Comparison of ENCODE assay signal across 1 cellular context in the genomic region with DNA sequence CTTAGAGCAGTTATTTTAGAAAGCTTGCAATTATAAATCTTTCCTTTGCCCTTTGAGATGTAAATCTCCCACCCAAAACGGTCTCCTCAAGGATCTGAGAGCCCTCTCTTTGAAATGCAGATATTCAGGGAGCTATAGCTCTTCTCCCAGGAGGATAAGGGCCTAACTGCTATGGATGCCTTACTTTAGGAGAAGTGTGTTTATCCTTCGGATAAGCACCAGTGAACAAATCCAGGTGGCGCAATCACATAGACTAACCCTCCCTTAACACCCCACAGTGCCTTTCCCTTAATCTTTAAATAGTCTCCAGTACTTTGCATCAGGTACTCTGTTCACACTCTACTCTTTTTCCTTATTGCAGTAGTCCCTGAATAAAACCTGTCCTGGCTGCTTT.
A peak's percentile ranks its signal among the peaks of the same experiment; 100 is the strongest.
TF ChIP-seq lines count a peak whose summit lies in the region.

No MANE protein-coding gene starts in this region.

TF ChIP-seq in HepG2, 621 proteins besides CTCF, POLR2A, EP300 and RAD21:
- TF ChIP-seq ZNF510 (CRISPR knock-in tag; IDR thresholded peaks at IDR 0.05; ENCODE audit: low read depth) (no peak), CEBPG (CRISPR knock-in tag; IDR thresholded peaks at IDR 0.05) (peak; percentile 53), CEBPB (IDR thresholded peaks at IDR 0.05; ENCODE audit: borderline replicate concordance, low read depth, low read length) (peak; percentile 55; the same call in 1 of the 2 replicates), SP5 (CRISPR knock-in tag; IDR thresholded peaks at IDR 0.05; ENCODE audit: borderline replicate concordance, low read depth) (no peak), GATAD2A (CRISPR knock-in tag; IDR thresholded peaks at IDR 0.05) (peak; percentile 28; the same call in 1 of the 2 replicates), ARID5B (CRISPR knock-in tag; IDR thresholded peaks at IDR 0.05) (0 out of 2 replicates have a peak, but pooled peaks have one; percentile 10)
